Comparison of ENCODE assay signal across 8 cellular contexts in genomic region chrX:13487731-13488505, GRCh38.
DNase-seq lines count a peak whose midpoint lies in the region; ATAC-seq and TF ChIP-seq lines count a peak whose summit lies in the region.

No MANE protein-coding gene starts in this region.

- peak; percentile 46 for TF ChIP-seq CTCF in epithelial cell of esophagus (IDR thresholded peaks at IDR 0.05; ENCODE audit: insufficient read depth, low read depth, low read length, missing control alignments)

- no peaks in the 10 kb centered on the region for H3K9me3 ChIP-seq in mucosa of stomach (ENCODE audit: control insufficient read depth, low read length)

- no peak overlapping the region for H3K4me3 ChIP-seq in epithelial cell of esophagus (ENCODE audit: low read length)
- no peak overlapping the region for H3K4me3 ChIP-seq in mucosa of stomach (ENCODE audit: low read length)

- H3K36me3 ChIP-seq in mucosa of stomach (ENCODE audit: control insufficient read depth, insufficient read depth, low read length): no peaks in the 10 kb centered on the region

- H3K9ac ChIP-seq in mucosa of stomach (ENCODE audit: low read length): peak overlapping the region; percentile 39

- H3K4me1 ChIP-seq in mucosa of stomach (ENCODE audit: control insufficient read depth, insufficient read depth, low read length): peaks cover 36% of the 10 kb centered on the region

- peak; percentile 70 for ATAC-seq in HG02938 (IDR thresholded peaks at IDR 0.05; ENCODE audit: unreplicated experiment)

- peak overlapping the region; percentile 74 for H3K27ac ChIP-seq in temporal lobe (ENCODE audit: low read depth, low read length)

- DNase-seq in DMS79 treated with DMSO at 0.1 percent for 48 hours (lab: John Stamatoyannopoulos, UW) (peak; percentile 38), DMS79 (lab: John Stamatoyannopoulos, UW) (no peak), NCI-H345 (lab: John Stamatoyannopoulos, UW) (peak; percentile 42), epithelial cell of esophagus (ENCODE audit: low read depth) (peak; percentile 81)
- peak; percentile 22 for DNase-seq in activated CD4-positive, alpha-beta T cell treated with anti-CD3 and anti-CD28 coated beads, Interleukin-2, amount 50 U/mL, for 1 hour

- no peaks in the 10 kb centered on the region for H3K27me3 ChIP-seq in mucosa of stomach (ENCODE audit: control insufficient read depth, insufficient read depth, low read length)
